Comparison of ENCODE assay signal across 8 cellular contexts in genomic region chr1:117060441-117061317, GRCh38. TPM values are rescaled to one million over a fixed set of nuclear protein-coding genes. Genes with fewer than 3 reads are reported as not detected.
A peak's percentile ranks its signal among the peaks of the same experiment; 100 is the strongest.
DNase-seq lines count a peak whose midpoint lies in the region; ATAC-seq lines count a peak whose summit lies in the region.

No MANE protein-coding gene starts in this region.

- H3K27ac Mint-ChIP-seq in naive thymus-derived CD4-positive, alpha-beta T cell: peak overlapping the region in 4 of 9 donors; percentile 45 to 83 (median 62)

- no peaks in the 10 kb centered on the region for H3K27me3 Mint-ChIP-seq in naive thymus-derived CD4-positive, alpha-beta T cell

- POLR2A ChIA-PET in naive thymus-derived CD4-positive, alpha-beta T cell (lab: Charles Lee): interaction anchor here (0.6 to 3.0 kb wide), 32 partner anchors 9 to 740 kb away, joined by 3 to 20 read pairs (median 4); partner anchors contain the start of genes CD2 and MAN1A2

- no peaks in the 10 kb centered on the region for H3K4me1 ChIP-seq in esophagus (ENCODE audit: control insufficient read depth in 2 of 2, insufficient read depth in 2 of 2, low read length in 1 of 2)
- H3K4me1 ChIP-seq in naive thymus-derived CD4-positive, alpha-beta T cell (ENCODE audit: control insufficient read depth in 2 of 2, insufficient read depth in 2 of 2, low read length in 2 of 2): peaks cover 6 to 9% of the 10 kb centered on the region in 2 donors

- no peaks in the 10 kb centered on the region for H3K27me3 ChIP-seq in esophagus (ENCODE audit: control insufficient read depth in 1 of 2, insufficient read depth in 2 of 2, low read length in 2 of 2)
- H3K27me3 ChIP-seq in naive thymus-derived CD4-positive, alpha-beta T cell (ENCODE audit: control insufficient read depth in 2 of 2, insufficient read depth in 2 of 2, low read length in 2 of 2): no peaks in the 10 kb centered on the region

- WGBS in esophagus, 2 donors: 20 to 21% methylated on average over 41 to 42 of the region's 42 CpGs

- H3K4me3 Mint-ChIP-seq in naive thymus-derived CD4-positive, alpha-beta T cell: no peak overlapping the region

- H3K36me3 ChIP-seq in SK-N-MC (ENCODE audit: insufficient read depth, low read length): peaks cover 3% of the 10 kb centered on the region; the same call in 1 of the 2 replicates
- H3K36me3 ChIP-seq in esophagus (ENCODE audit: control insufficient read depth in 2 of 2, insufficient read depth in 2 of 2, low read length in 1 of 2): no peaks in the 10 kb centered on the region
- no peaks in the 10 kb centered on the region for H3K36me3 ChIP-seq in naive thymus-derived CD4-positive, alpha-beta T cell (ENCODE audit: control insufficient read depth in 2 of 3, insufficient read depth in 3 of 3, low read length in 3 of 3)

- CTCF ChIA-PET in naive thymus-derived CD4-positive, alpha-beta T cell (lab: Charles Lee): interaction anchor here (0.8 to 1.7 kb wide), 12 partner anchors 9 to 936 kb away, joined by 3 to 5 read pairs (median 4); no protein-coding TSS in a partner anchor

- H3K36me3 Mint-ChIP-seq in naive thymus-derived CD4-positive, alpha-beta T cell: peaks cover 0 to 18% (median 8%) of the 10 kb centered on the region in 5 donors

- H3K9me3 ChIP-seq in SK-N-MC (ENCODE audit: low read depth, low read length) (no peaks in the 10 kb centered on the region), esophagus (ENCODE audit: control insufficient read depth in 2 of 2, insufficient read depth in 1 of 2, low read depth in 1 of 2, low read length in 1 of 2) (no peaks in the 10 kb centered on the region)
- no peaks in the 10 kb centered on the region for H3K9me3 ChIP-seq in naive thymus-derived CD4-positive, alpha-beta T cell (ENCODE audit: control insufficient read depth in 2 of 3, low read length in 3 of 3)

- DNase-seq in D341Med (ENCODE audit: low spot score): peak; percentile 47
- no peak for DNase-seq in SK-N-MC (ENCODE audit: low read depth, low spot score)
- DNase-seq in naive thymus-derived CD4-positive, alpha-beta T cell: peak in 4 of 9 donors; percentile 10 to 51 (median 32)
- no peak for DNase-seq in NCI-H1930 (lab: John Stamatoyannopoulos, UW)
- DNase-seq in NCI-H446 treated with DMSO at 0.1 percent for 48 hours (lab: John Stamatoyannopoulos, UW): no peak

- peak overlapping the region; percentile 86 for H3K9ac ChIP-seq in SK-N-MC (ENCODE audit: insufficient read length)

- ATAC-seq in GM18907 (IDR thresholded peaks at IDR 0.05; ENCODE audit: unreplicated experiment) (peak; percentile 17), HG03175 (IDR thresholded peaks at IDR 0.05; ENCODE audit: unreplicated experiment) (peak; percentile 11)
- peak; percentile 5 for ATAC-seq in naive thymus-derived CD4-positive, alpha-beta T cell

- H3K9me3 Mint-ChIP-seq in naive thymus-derived CD4-positive, alpha-beta T cell: peaks cover 0 to 2% (median 0%) of the 10 kb centered on the region in 11 donors

- H3K27ac ChIP-seq in SK-N-MC: no peak overlapping the region
- peak overlapping the region; percentile 81 to 84 for H3K27ac ChIP-seq in esophagus (ENCODE audit: low read depth in 2 of 2, low read length in 1 of 2)
- H3K27ac ChIP-seq in naive thymus-derived CD4-positive, alpha-beta T cell (ENCODE audit: low read depth, low read length): peak overlapping the region; percentile 76

- peaks cover 19 to 61% (median 36%) of the 10 kb centered on the region in 7 donors for H3K4me1 Mint-ChIP-seq in naive thymus-derived CD4-positive, alpha-beta T cell

- intact Hi-C loops in naive thymus-derived CD4-positive, alpha-beta T cell (cut with micrococcal nuclease): loop anchor here (1.0 to 10.0 kb wide), 22 partner anchors 34 to 896 kb away; partner anchors contain the start of genes MAN1A2 (in 2 of the 2), TRIM45 (in 2 of the 2), CD58 (in 1 of the 2) and GDAP2 (in 1 of the 2)

- H3K4me3 ChIP-seq in SK-N-MC (peak overlapping the region; percentile 96), esophagus (ENCODE audit: low read depth in 1 of 2, low read length in 2 of 2) (peak overlapping the region; percentile 63 to 74)
- H3K4me3 ChIP-seq in naive thymus-derived CD4-positive, alpha-beta T cell (ENCODE audit: low read length): peak overlapping the region; percentile 81

RNA-seq across cellular contexts. Expression of gene TTF2, which starts 0.6 kb away (rescaled TPM):
- 1 to 10 TPM; 5.7 to 6.7 TPM for polyA plus RNA-seq in esophagus
- 10 to 100 TPM; 27.6 to 74.4 (median 35.2) TPM for total RNA-seq in naive thymus-derived CD4-positive, alpha-beta T cell
- polyA plus RNA-seq in naive thymus-derived CD4-positive, alpha-beta T cell: 10 to 100 TPM in 1 of 2 donors, 1 to 10 TPM in 1; 9.1 to 10.1 TPM

RNA-seq across cellular contexts. Expression of gene CD101, which starts 59.1 kb away (rescaled TPM):
- 1 to 10 TPM; 1.5 to 2.9 TPM for polyA plus RNA-seq in esophagus
- total RNA-seq in naive thymus-derived CD4-positive, alpha-beta T cell: 10 to 100 TPM in 3 of 5 experiments, 1 to 10 TPM in 2; 3.9 to 15.4 (median 10.3) TPM
- 1 to 10 TPM; 5.8 to 9.9 TPM for polyA plus RNA-seq in naive thymus-derived CD4-positive, alpha-beta T cell
